Comparison of ENCODE assay signal across 23 cellular contexts in the genomic region with DNA sequence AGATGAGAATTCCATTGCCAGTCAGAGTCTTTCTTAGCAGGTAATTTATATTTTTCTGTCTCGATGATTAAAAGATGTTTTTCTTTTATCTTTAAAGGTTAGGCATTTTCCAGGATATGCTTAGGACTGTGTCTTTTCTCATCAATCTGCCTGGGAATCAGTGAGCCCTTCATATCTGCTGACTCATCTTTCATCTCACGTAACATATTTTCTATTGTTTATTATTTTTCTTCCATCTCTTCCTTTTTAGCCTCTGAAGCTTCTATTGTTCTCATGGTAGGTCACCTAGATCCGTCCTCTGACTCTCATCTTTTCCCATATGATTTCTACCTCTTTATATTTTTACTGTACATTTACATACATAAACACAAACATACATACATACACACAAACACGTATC. TPM values are rescaled to one million over a fixed set of nuclear protein-coding genes. Genes with fewer than 3 reads are reported as not detected.
"Had no signal": no experiment of that assay in that cellular context is flagged by ENCODE, and none has a peak within 500 bp of the region (broad histone marks: within the 10 kb centered on the region; RNA-seq: fewer than 3 reads in every experiment).

No MANE protein-coding gene starts in this region.

- H3K4me1 Mint-ChIP-seq: endodermal cell had no signal

- H3K36me3 ChIP-seq: prostate gland had no signal

- H3K9me3 ChIP-seq: body of pancreas, left lung, prostate gland, right atrium auricular region, SJCRH30, stomach had no signal

- H3K9me3 Mint-ChIP-seq: activated naive CD8-positive, alpha-beta T cell treated with anti-CD3 and anti-CD28 coated beads, Interleukin-2, amount 10 ng/mL, durations not matched to agents 7 days and 5 days; endodermal cell had no signal

- H3K4me3 Mint-ChIP-seq: activated naive CD8-positive, alpha-beta T cell treated with anti-CD3 and anti-CD28 coated beads, Interleukin-2, amount 10 ng/mL, durations not matched to agents 7 days and 5 days; endodermal cell had no signal

- H3K27me3 ChIP-seq: body of pancreas, left lung, right atrium auricular region, SJCRH30, stomach had no signal

- FAIRE-seq: keratinocyte had no signal

- DNase-seq: activated CD4-positive, alpha-beta T cell treated with anti-CD3 and anti-CD28 coated beads, Interleukin-2, amount 50 U/mL, for 48 hours; activated CD8-positive, alpha-beta memory T cell treated with anti-CD3 and anti-CD28 coated beads, Interleukin-2, amount 50 U/mL, for 4 hours; activated gamma-delta T cell; activated naive CD8-positive, alpha-beta T cell treated with anti-CD3 and anti-CD28 coated beads, Interleukin-2, amount 10 ng/mL, durations not matched to agents 7 days and 5 days; activated T-cell treated with anti-CD3 and anti-CD28 coated beads, Interleukin-2, amount 50 U/mL, for 48 hours; body of pancreas; endodermal cell; foreskin melanocyte; hypothalamus; left lung; mammary epithelial cell; SJCRH30; stomach; T-helper 2 cell; trophoblast cell had no signal

- H3K27ac ChIP-seq: body of pancreas, left lung, prostate gland, right atrium auricular region, SJCRH30, skin epidermis, stomach, VCaP had no signal

- ATAC-seq: body of pancreas, left lung had no signal

- H3K27me3 Mint-ChIP-seq: activated naive CD8-positive, alpha-beta T cell treated with anti-CD3 and anti-CD28 coated beads, Interleukin-2, amount 10 ng/mL, durations not matched to agents 7 days and 5 days had no signal

- H3K27ac Mint-ChIP-seq: endodermal cell had no signal

- H3K4me1 ChIP-seq: body of pancreas, left lung, prostate gland, SJCRH30 had no signal

- H3K4me3 ChIP-seq: body of pancreas, left lung, prostate gland, right atrium auricular region, SJCRH30, skin epidermis, stomach had no signal

RNA-seq across cellular contexts. Expression of a gene that starts 13.6 kb away (rescaled TPM):
- total RNA-seq: activated naive CD8-positive, alpha-beta T cell treated with anti-CD3 and anti-CD28 coated beads, Interleukin-2, amount 10 ng/mL, durations not matched to agents 7 days and 5 days; body of pancreas; endodermal cell; epithelial cell of proximal tubule; myocyte; SJCRH30 had no signal
- polyA plus RNA-seq: mammary epithelial cell, neural cell had no signal
